Comparison of ENCODE assay signal across 8 cellular contexts in the genomic region with DNA sequence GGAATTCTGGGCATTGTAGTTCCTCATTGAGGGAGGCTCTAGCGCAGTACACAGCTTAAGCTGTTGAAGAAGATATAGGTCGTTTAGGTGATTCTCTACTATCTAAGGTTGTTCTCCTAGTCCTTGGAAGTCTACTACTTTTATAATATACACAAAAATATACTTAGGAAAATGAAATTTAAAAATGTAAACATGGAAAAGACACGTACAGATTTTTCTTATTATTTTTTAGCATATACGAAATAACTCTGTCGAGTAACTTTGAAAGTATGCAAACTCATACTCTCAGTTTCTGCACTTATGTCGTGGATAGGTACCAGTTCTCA. TPM values are rescaled to one million over a fixed set of nuclear protein-coding genes. Genes with fewer than 3 reads are reported as not detected.
DNase-seq lines count a peak whose midpoint lies in the region; ATAC-seq and TF ChIP-seq lines count a peak whose summit lies in the region.

No MANE protein-coding gene starts in this region.

- peak overlapping the region; percentile 78 for H3K27ac ChIP-seq in RWPE1
- no peak overlapping the region for H3K27ac ChIP-seq in fibroblast of lung (ENCODE audit: insufficient read depth, low read length)
- peak overlapping the region; percentile 79 to 82 (median 80) for H3K27ac ChIP-seq in gastrocnemius medialis
- no peak overlapping the region for H3K27ac ChIP-seq in foreskin keratinocyte

- in situ Hi-C loops in gastrocnemius medialis (cut with MboI; ENCODE audit: low sequenced_read_pairs in 4 of 4): no loop called here

- CTCF ChIA-PET in RWPE1 (lab: Yijun Ruan, JAX): interaction anchor here (0.8 kb wide), 1 partner anchor 11 kb away, joined by 5 read pairs; no protein-coding TSS in a partner anchor

- H3K27me3 ChIP-seq in fibroblast of lung (ENCODE audit: control insufficient read depth, insufficient read depth, low read length): no peaks in the 10 kb centered on the region
- no peaks in the 10 kb centered on the region for H3K27me3 ChIP-seq in gastrocnemius medialis
- H3K27me3 ChIP-seq in foreskin keratinocyte: no peaks in the 10 kb centered on the region

- TF ChIP-seq POLR2A in gastrocnemius medialis (IDR thresholded peaks at IDR 0.05): no peak

- H2AFZ ChIP-seq in fibroblast of lung (ENCODE audit: low read length): peak overlapping the region; percentile 32

- H3K36me3 ChIP-seq in fibroblast of lung (ENCODE audit: control insufficient read depth, insufficient read depth, low read length): no peaks in the 10 kb centered on the region
- H3K36me3 ChIP-seq in gastrocnemius medialis: no peaks in the 10 kb centered on the region

- H3K4me3 ChIP-seq in fibroblast of lung (replicated peaks in 1 of 4; ENCODE audit: control extremely low read depth in 1 of 4, insufficient read depth in 1 of 4, low read depth in 3 of 4, low read length in 4 of 4) (peak overlapping the region; percentile 69 to 89 (median 82)), gastrocnemius medialis (peak overlapping the region; percentile 63 to 88 (median 79))

- H3K79me2 ChIP-seq in fibroblast of lung (ENCODE audit: control insufficient read depth, insufficient read depth, low read length): peaks cover 16% of the 10 kb centered on the region

- no peaks in the 10 kb centered on the region for H3K4me1 ChIP-seq in fibroblast of lung (ENCODE audit: control insufficient read depth, extremely low read depth, insufficient read depth, low read length)
- H3K4me1 ChIP-seq in gastrocnemius medialis: peaks cover 18 to 20% of the 10 kb centered on the region in 2 donors
- H3K4me1 ChIP-seq in foreskin keratinocyte: peaks cover 11% of the 10 kb centered on the region

- no peaks in the 10 kb centered on the region for H4K20me1 ChIP-seq in fibroblast of lung (ENCODE audit: control insufficient read depth, extremely low read depth, insufficient read depth, low read length)

- TF ChIP-seq CTCF in RWPE1 (conservative IDR thresholded peaks at IDR 0.05; ENCODE audit: low read depth) (no peak), fibroblast of lung (conservative IDR thresholded peaks at IDR 0.05 in 1 of 2, IDR thresholded peaks at IDR 0.05 in 1 of 2; ENCODE audit: low read depth in 1 of 2, low read length in 2 of 2) (no peak), gastrocnemius medialis (IDR thresholded peaks at IDR 0.05 in 4 of 5, conservative IDR thresholded peaks at IDR 0.05 in 1 of 5) (no peak), foreskin keratinocyte (conservative IDR thresholded peaks at IDR 0.05) (no peak)

- DNase-seq in RWPE1 (ENCODE audit: low spot score) (no peak), fibroblast of lung (ENCODE audit: low read depth in 2 of 2) (no peak), gastrocnemius medialis (no peak), OCI-M1 (lab: John Stamatoyannopoulos, UW) (no peak), dedifferentiated amniotic fluid mesenchymal stem cell (ENCODE audit: extremely low spot score) (no peak), foreskin keratinocyte (no peak)

- POLR2A ChIA-PET in RWPE1 (lab: Yijun Ruan, JAX; ENCODE audit: low non-redundant PET): no interaction called here

- peak; percentile 9 for ATAC-seq in GM18861 (IDR thresholded peaks at IDR 0.05; ENCODE audit: unreplicated experiment)
- ATAC-seq in gastrocnemius medialis: no peak
- no peak for ATAC-seq in GM18909 (IDR thresholded peaks at IDR 0.05; ENCODE audit: poor library complexity, unreplicated experiment)
- no peak for ATAC-seq in foreskin keratinocyte

- intact Hi-C loops in gastrocnemius medialis (cut with DNase I; ENCODE audit: low total_unique reads): loop anchor here (1.0 to 5.0 kb wide), 2 partner anchors 10 to 97 kb away; a partner anchor contains a TSS

- no peak overlapping the region for H3K9ac ChIP-seq in fibroblast of lung (ENCODE audit: insufficient read depth, low read length)

- H3K4me2 ChIP-seq in fibroblast of lung (ENCODE audit: extremely low read depth, insufficient read depth, low read length): peak overlapping the region; percentile 81

- no peaks in the 10 kb centered on the region for H3K9me3 ChIP-seq in fibroblast of lung (ENCODE audit: control insufficient read depth, insufficient read depth, low read depth, low read length)
- no peaks in the 10 kb centered on the region for H3K9me3 ChIP-seq in gastrocnemius medialis

RNA-seq across cellular contexts. Expression of a gene that starts 0.3 kb away (rescaled TPM):
- total RNA-seq in fibroblast of lung (14.1 and 19.3 TPM in 2 replicates), gastrocnemius medialis (10 to 100 TPM in 3 of 4 donors, 1 to 10 TPM in 1; 9.7 to 27.4 (median 12.9) TPM), foreskin keratinocyte (28.3 and 35.2 TPM in 2 replicates)
- polyA plus RNA-seq in fibroblast of lung (11.5 and 11.8 TPM in 2 replicates), foreskin keratinocyte (25.2 and 32.5 TPM in 2 replicates)
- polyA plus RNA-seq in fibroblast of lung (2012): 8.8 and 11.1 TPM in 2 replicates
- 0.96 and 1.8 TPM in 2 replicates for polyA minus RNA-seq in fibroblast of lung (ENCODE audit: low replicate concordance)

RNA-seq across cellular contexts. Expression of a gene that starts 10.2 kb away (rescaled TPM):
- 28.8 and 31.7 TPM in 2 replicates for total RNA-seq in fibroblast of lung
- 42.1 and 45.5 TPM in 2 replicates for polyA plus RNA-seq in fibroblast of lung
- polyA plus RNA-seq in fibroblast of lung (2012): 39.7 and 41.0 TPM in 2 replicates
- polyA minus RNA-seq in fibroblast of lung (ENCODE audit: low replicate concordance): 0.04 and 1.8 TPM in 2 replicates
- 10 to 100 TPM; 27.7 to 40.5 (median 29.3) TPM for total RNA-seq in gastrocnemius medialis
- 34.6 and 41.4 TPM in 2 replicates for total RNA-seq in foreskin keratinocyte
- polyA plus RNA-seq in foreskin keratinocyte: 24.0 and 31.2 TPM in 2 replicates

Comparison
In these comparisons a context has a peak if more than half of its experiments do, and no peak if none do; other contexts are left out.
1. H3K27ac ChIP-seq: peak in RWPE1 (single experiment) and gastrocnemius medialis (4 of 4); none in fibroblast of lung (single experiment) and foreskin keratinocyte (single experiment).